ENCODE assay signal across 26 cellular contexts in genomic region chr3:57000012-57000411, GRCh38.
"Had no signal": no experiment of that assay in that cellular context is flagged by ENCODE, and none has a peak within 500 bp of the region (broad histone marks: within the 10 kb centered on the region; RNA-seq: fewer than 3 reads in every experiment).

No MANE protein-coding gene starts in this region.

- H3K27ac Mint-ChIP-seq: immature natural killer cell; mesothelial cell of epicardium; natural killer cell; progenitor cell of endocrine pancreas; stimulated activated naive CD8-positive, alpha-beta T cell treated with anti-CD3 and anti-CD28 coated beads, Interleukin-15, amount 100 ng/mL, for 72 hours; type B pancreatic cell had no signal

- H3K9me3 ChIP-seq: left lung, lower lobe of right lung, ovary, right atrium auricular region, right lobe of liver, uterus had no signal

- H3K27ac ChIP-seq: left lung, lower lobe of right lung, ovary, right atrium auricular region, right lobe of liver, tibial nerve had no signal

- DNase-seq: hypothalamus; immature natural killer cell; kidney; left colon; left lung; lower lobe of right lung; mammary epithelial cell; mesendoderm; naive B cell; natural killer cell; ovary; right lobe of liver; stimulated activated CD4-positive, alpha-beta T cell treated with anti-CD3 and anti-CD28 coated beads, Interleukin-12 subunit alpha, Interleukin-12 subunit beta, amount 100 ng/mL, for 4 hours; stimulated activated CD4-positive, alpha-beta T cell treated with anti-CD3 and anti-CD28 coated beads, Interleukin-15, amount 100 ng/mL, for 24 hours; stimulated activated CD4-positive, alpha-beta T cell treated with anti-CD3 and anti-CD28 coated beads, Interleukin-2, amount 100 ng/mL, for 24 hours; stimulated activated CD4-positive, alpha-beta T cell treated with anti-CD3 and anti-CD28 coated beads, Interleukin-4, amount 100 ng/mL, for 1 hour; stimulated activated naive CD4-positive, alpha-beta T cell treated with Interleukin-2 at 50 U/mL for 16 hours; stimulated activated naive CD8-positive, alpha-beta T cell treated with anti-CD3 and anti-CD28 coated beads, Interleukin-15, amount 100 ng/mL, for 72 hours; substantia nigra; uterus had no signal

- H3K4me1 Mint-ChIP-seq: stimulated activated naive CD8-positive, alpha-beta T cell treated with anti-CD3 and anti-CD28 coated beads, Interleukin-15, amount 100 ng/mL, for 72 hours had no signal

- H3K36me3 ChIP-seq: left lung, lower lobe of right lung, ovary, right atrium auricular region, right lobe of liver, tibial nerve, uterus had no signal

- H3K9me3 Mint-ChIP-seq: mesothelial cell of epicardium; stimulated activated naive CD8-positive, alpha-beta T cell treated with anti-CD3 and anti-CD28 coated beads, Interleukin-15, amount 100 ng/mL, for 72 hours; type B pancreatic cell had no signal

- H3K4me1 ChIP-seq: left lung, lower lobe of right lung, right lobe of liver had no signal

- H3K4me3 Mint-ChIP-seq: immature natural killer cell; mesothelial cell of epicardium; naive B cell; natural killer cell; stimulated activated naive CD8-positive, alpha-beta T cell treated with anti-CD3 and anti-CD28 coated beads, Interleukin-15, amount 100 ng/mL, for 72 hours; type B pancreatic cell had no signal

- ATAC-seq: left colon; left lung; lower lobe of right lung; natural killer cell; right lobe of liver; stimulated activated naive CD8-positive, alpha-beta T cell treated with anti-CD3 and anti-CD28 coated beads, Interleukin-15, amount 100 ng/mL, for 72 hours had no signal

- H3K36me3 Mint-ChIP-seq: naive B cell, type B pancreatic cell had no signal

- H3K27me3 ChIP-seq: left lung, ovary, right atrium auricular region, right lobe of liver, tibial nerve, uterus had no signal

- H3K27me3 Mint-ChIP-seq: progenitor cell of endocrine pancreas; stimulated activated naive CD8-positive, alpha-beta T cell treated with anti-CD3 and anti-CD28 coated beads, Interleukin-15, amount 100 ng/mL, for 72 hours had no signal

- H3K4me3 ChIP-seq: left lung, lower lobe of right lung, ovary, right atrium auricular region, right lobe of liver, skin epidermis, tibial nerve, uterus had no signal
